ENCODE assay signal across 10 cellular contexts in genomic region chr6:162621246-162621645, GRCh38.
DNase-seq lines count a peak whose midpoint lies in the region; ATAC-seq, FAIRE-seq and TF ChIP-seq lines count a peak whose summit lies in the region.
"Had no signal": no experiment of that assay in that cellular context is flagged by ENCODE, and none has a peak within 500 bp of the region (broad histone marks: within the 10 kb centered on the region; RNA-seq: fewer than 3 reads in every experiment).

No MANE protein-coding gene starts in this region.

- FAIRE-seq in astrocyte (lab: Jason Lieb, UNC), result no peak

- no peak overlapping the region for H2BK15ac ChIP-seq in mesendoderm (replicated peaks; ENCODE audit: low read depth)

- H3K18ac ChIP-seq in mesendoderm (ENCODE audit: low read length), result no peak overlapping the region

- H3K27ac ChIP-seq in astrocyte (ENCODE audit: low read depth, low read length), result no peak overlapping the region
- H3K27ac ChIP-seq in mesendoderm (ENCODE audit: low read depth, low read length), result no peak overlapping the region

- TF ChIP-seq CTCF in astrocyte (IDR thresholded peaks at IDR 0.05; ENCODE audit: insufficient read depth, low read depth, low read length), result no peak

- no peak overlapping the region for H2AFZ ChIP-seq in astrocyte (ENCODE audit: low read depth, low read length)

- H2BK120ac ChIP-seq in mesendoderm (ENCODE audit: low read depth, low read length), result no peak overlapping the region

- H3K79me2 ChIP-seq in astrocyte (ENCODE audit: insufficient read depth, low read length), result no peaks in the 10 kb centered on the region
- H3K79me2 ChIP-seq in mesendoderm (ENCODE audit: control insufficient read depth, insufficient read depth, low read length), result no peaks in the 10 kb centered on the region

- peak; percentile 48 for ATAC-seq in GM18868 (IDR thresholded peaks at IDR 0.05; ENCODE audit: unreplicated experiment)
- peak; percentile 39 for ATAC-seq in HG02885 (IDR thresholded peaks at IDR 0.05; ENCODE audit: poor library complexity, unreplicated experiment)
- ATAC-seq in HG03039 (IDR thresholded peaks at IDR 0.05; ENCODE audit: unreplicated experiment), result no peak

- H3K9me3 ChIP-seq in astrocyte (ENCODE audit: insufficient read depth, low read depth, low read length), result no peaks in the 10 kb centered on the region

- no peaks in the 10 kb centered on the region for H3K36me3 Mint-ChIP-seq in astrocyte (ENCODE audit: low read depth, unreplicated experiment)

- H3K23ac ChIP-seq in mesendoderm (ENCODE audit: low read length), result no peak overlapping the region

- no peaks in the 10 kb centered on the region for H3K9me3 Mint-ChIP-seq in astrocyte (ENCODE audit: unreplicated experiment)

- H2AK5ac ChIP-seq in mesendoderm (ENCODE audit: low read length), result no peak overlapping the region

- no peak overlapping the region for H3K4me3 Mint-ChIP-seq in astrocyte (ENCODE audit: unreplicated experiment)

- no CpG with 5 or more reads among the region's 4 CpGs for WGBS in mesendoderm (ENCODE audit: extremely low coverage, insufficient coverage, low lambda C conversion rate)

- H3K56ac ChIP-seq in mesendoderm (ENCODE audit: low read length), result no peak overlapping the region

- H3K4me1 ChIP-seq in astrocyte (ENCODE audit: insufficient read depth, low read length) (no peaks in the 10 kb centered on the region), mesendoderm (ENCODE audit: control insufficient read depth, low read depth, low read length) (no peaks in the 10 kb centered on the region)

- no peak overlapping the region for H2BK5ac ChIP-seq in mesendoderm (ENCODE audit: low read length)

- H3K4me1 Mint-ChIP-seq in astrocyte (ENCODE audit: low read depth, unreplicated experiment), result peaks cover 9% of the 10 kb centered on the region

- DNase-seq in astrocyte (ENCODE audit: low read depth), result peak; percentile 72
- peak; percentile 94 for DNase-seq in mesendoderm
- DNase-seq in activated effector memory CD4-positive, alpha-beta T cell treated with Interleukin-2 at 50 U/mL for 16 hours, result no peak
- DNase-seq in epidermal melanocyte (ENCODE audit: insufficient read length, low spot score), result no peak
- DNase-seq in activated CD8-positive, alpha-beta memory T cell treated with anti-CD3 and anti-CD28 coated beads, Interleukin-2, amount 50 U/mL, for 4 hours, result no peak
- DNase-seq: GF-D8, NCI-H187 had no signal

- no peak overlapping the region for H3K4me2 ChIP-seq in astrocyte (ENCODE audit: low read length)
- H3K4me2 ChIP-seq in mesendoderm (ENCODE audit: low read length), result no peak overlapping the region

- H3K36me3 ChIP-seq in astrocyte (ENCODE audit: insufficient read depth, low read length), result no peaks in the 10 kb centered on the region
- no peaks in the 10 kb centered on the region for H3K36me3 ChIP-seq in mesendoderm (ENCODE audit: control insufficient read depth, insufficient read depth, low read length)

- H3K4me3 ChIP-seq in astrocyte (ENCODE audit: insufficient read depth, low read depth, low read length) (no peak overlapping the region), mesendoderm (ENCODE audit: low read length) (no peak overlapping the region)

- no peaks in the 10 kb centered on the region for H3K79me1 ChIP-seq in mesendoderm (ENCODE audit: low read length)

- H3K27me3 ChIP-seq in astrocyte (ENCODE audit: insufficient read depth, low read length) (no peaks in the 10 kb centered on the region), mesendoderm (ENCODE audit: insufficient read depth, low read length, poor library complexity) (no peaks in the 10 kb centered on the region)

- no peaks in the 10 kb centered on the region for H3K27me3 Mint-ChIP-seq in astrocyte (ENCODE audit: low read depth, unreplicated experiment)

- H3K4ac ChIP-seq in mesendoderm (ENCODE audit: low read depth, low read length), result no peak overlapping the region

- no peaks in the 10 kb centered on the region for H4K20me1 ChIP-seq in astrocyte (ENCODE audit: insufficient read depth, low read length)

- H3K9ac ChIP-seq in astrocyte (ENCODE audit: low read length) (no peak overlapping the region), mesendoderm (ENCODE audit: low read length) (no peak overlapping the region)

- no peak overlapping the region for H4K8ac ChIP-seq in mesendoderm (ENCODE audit: low read depth, low read length)

- H4K5ac ChIP-seq in mesendoderm (ENCODE audit: low read length), result no peak overlapping the region

- H3K27ac Mint-ChIP-seq in astrocyte (ENCODE audit: unreplicated experiment), result peak overlapping the region; percentile 48

Comparison
In these comparisons a context has a peak if more than half of its experiments do, and no peak if none do; other contexts are left out.
1. DNase-seq: peak in astrocyte (single experiment) and mesendoderm (single experiment); none in activated effector memory CD4-positive, alpha-beta T cell treated with Interleukin-2 at 50 U/mL for 16 hours (single experiment), epidermal melanocyte (single experiment) and activated CD8-positive, alpha-beta memory T cell treated with anti-CD3 and anti-CD28 coated beads, Interleukin-2, amount 50 U/mL, for 4 hours (single experiment).